26 cellular contexts compared by ENCODE assay signal in the genomic region with DNA sequence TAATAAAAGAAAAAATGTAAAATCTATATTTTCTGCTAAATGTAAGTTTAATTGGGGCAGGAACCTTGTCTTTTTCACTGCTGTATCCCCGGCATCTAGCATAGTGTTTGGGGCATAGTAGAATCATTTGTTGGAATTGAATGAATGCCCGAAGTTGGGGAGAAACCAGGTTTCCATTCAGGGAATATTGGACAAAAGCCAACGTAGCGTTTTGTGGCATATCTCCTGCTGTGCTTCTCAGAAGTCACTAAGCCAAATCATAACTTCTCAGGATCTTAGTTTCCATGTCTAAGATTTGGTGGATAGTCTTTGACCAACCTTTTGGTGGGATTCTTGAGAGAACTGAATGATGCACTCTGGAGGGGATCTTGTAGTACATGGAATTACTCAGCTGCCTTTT.
"Had no signal": no experiment of that assay in that cellular context is flagged by ENCODE, and none has a peak within 500 bp of the region (broad histone marks: within the 10 kb centered on the region; RNA-seq: fewer than 3 reads in every experiment).

No MANE protein-coding gene starts in this region.

- H3K4me3 ChIP-seq: colonic mucosa, esophagus squamous epithelium, gastrocnemius medialis, heart right ventricle, left lung, lung, mucosa of descending colon had no signal

- H3K9me3 ChIP-seq: colonic mucosa, esophagus squamous epithelium, gastrocnemius medialis, heart right ventricle, left lung, mucosa of descending colon had no signal

- H3K36me3 ChIP-seq: colonic mucosa, esophagus squamous epithelium, gastrocnemius medialis, left lung had no signal

- H3K27me3 ChIP-seq: colonic mucosa, esophagus squamous epithelium, gastrocnemius medialis, heart right ventricle, left lung had no signal

- DNase-seq: colonic mucosa; cortex of kidney; effector CD8-positive, alpha-beta T cell; effector memory CD8-positive, alpha-beta T cell; endodermal cell; erythroblast; esophagus squamous epithelium; foreskin fibroblast; foreskin melanocyte; gastrocnemius medialis; glutamatergic neuron; head of caudate nucleus; heart right ventricle; hippocampal formation; left cardiac atrium; left lung; left ventricle myocardium superior; mammary epithelial cell; mucosa of descending colon; naive B cell had no signal

- H3K27ac ChIP-seq: colonic mucosa, epithelial cell of prostate, esophagus squamous epithelium, gastrocnemius medialis, heart right ventricle, left lung had no signal

- FAIRE-seq: endometrium, islet of Langerhans, keratinocyte had no signal

- ATAC-seq: effector memory CD8-positive, alpha-beta T cell; esophagus mucosa; gastrocnemius medialis; heart right ventricle; left cardiac atrium; left lung; left ventricle myocardium superior; mucosa of descending colon had no signal

- H3K4me1 ChIP-seq: colonic mucosa, esophagus squamous epithelium, gastrocnemius medialis, left lung had no signal
